1 cellular context compared by ENCODE assay signal in genomic region chr22:45309422-45310227, GRCh38.
TF ChIP-seq lines count a peak whose summit lies in the region.

Gene FAM118A (plus strand): TSS chr22:45309934. CDS start chr22:45322380, 12,446 bp downstream.

TF ChIP-seq in GM12878, 131 proteins besides CTCF, POLR2A, EP300 and RAD21 (continued from another document and continues in another):
- TF ChIP-seq MLLT1 (IDR thresholded peaks at IDR 0.05) (0 out of 2 replicates have a peak, but pooled peaks have one; percentile 51), MEF2A (IDR thresholded peaks at IDR 0.05; ENCODE audit: insufficient read depth, low read depth, low read length) (0 out of 2 replicates have a peak, but pooled peaks have one; percentile 27), SREBF2 (IDR thresholded peaks at IDR 0.05; ENCODE audit: low read length) (no peak), ZNF274 (IDR thresholded peaks at IDR 0.05; ENCODE audit: insufficient read depth, insufficient read length) (no peak), RELA (IDR thresholded peaks at IDR 0.05; ENCODE audit: borderline replicate concordance, partially characterized antibody) (no peak), SMAD5 (IDR thresholded peaks at IDR 0.05; ENCODE audit: low read depth) (0 out of 2 replicates have a peak, but pooled peaks have one; percentile 64), CBFB (IDR thresholded peaks at IDR 0.05; ENCODE audit: low read depth) (no peak), RB1 (IDR thresholded peaks at IDR 0.05; ENCODE audit: borderline replicate concordance) (peak; percentile 50; the same call in 1 of the 2 replicates), CBX5 (IDR thresholded peaks at IDR 0.05; ENCODE audit: low read depth) (no peak), USF1 (IDR thresholded peaks at IDR 0.05; ENCODE audit: borderline replicate concordance, extremely low read length, insufficient read depth, low read depth, low read length) (no peak), HDGF (IDR thresholded peaks at IDR 0.05) (peak; percentile 85), MTA2 (IDR thresholded peaks at IDR 0.05; ENCODE audit: low read depth) (no peak), ATF3 (IDR thresholded peaks at IDR 0.05; ENCODE audit: borderline replicate concordance, extremely low read depth, low read depth, low read length) (no peak), NFYA (IDR thresholded peaks at IDR 0.05; ENCODE audit: borderline replicate concordance, low read depth, low read length) (no peak), FOXK2 (IDR thresholded peaks at IDR 0.05) (no peak), REST (IDR thresholded peaks at IDR 0.05; ENCODE audit: low read depth, low read length) (no peak), POLR2AphosphoS5 (IDR thresholded peaks at IDR 0.05; ENCODE audit: low read length) (peak; percentile 89), IKZF1 (conservative IDR thresholded peaks at IDR 0.05) (peak; percentile 56), STAT1 (conservative IDR thresholded peaks at IDR 0.05) (no peak), GABPA (IDR thresholded peaks at IDR 0.05; ENCODE audit: low read depth) (0 out of 2 replicates have a peak, but pooled peaks have one; percentile 34), SUPT20H (IDR thresholded peaks at IDR 0.05; ENCODE audit: borderline replicate concordance, control insufficient read depth, low read depth, low read length) (no peak), MXI1 (IDR thresholded peaks at IDR 0.05; ENCODE audit: low read depth, low read length) (peak; percentile 86), ATF7 (IDR thresholded peaks at IDR 0.05; ENCODE audit: low read depth) (no peak), ZNF592 (IDR thresholded peaks at IDR 0.05) (no peak), SIN3A (IDR thresholded peaks at IDR 0.05; ENCODE audit: low read depth, low read length) (peak; percentile 70), PKNOX1 (IDR thresholded peaks at IDR 0.05) (no peak; the same call in 1 of the 2 replicates), PRDM15 (CRISPR knock-in tag; IDR thresholded peaks at IDR 0.05) (no peak), FOXM1 (IDR thresholded peaks at IDR 0.05; ENCODE audit: low read depth, low read length) (no peak), YY1 (IDR thresholded peaks at IDR 0.05; ENCODE audit: low read depth, low read length) (peak; percentile 67; the same call in 1 of the 2 replicates), TCF3 (IDR thresholded peaks at IDR 0.05; ENCODE audit: borderline replicate concordance, insufficient read depth, low read depth, low read length) (peak; percentile 55; the same call in 1 of the 2 replicates), IRF4 (IDR thresholded peaks at IDR 0.05; ENCODE audit: low read depth, low read length) (no peak), EZH2 (IDR thresholded peaks at IDR 0.05; ENCODE audit: borderline replicate concordance, control insufficient read depth, low read depth, low read length) (no peak), EGR1 (IDR thresholded peaks at IDR 0.05; ENCODE audit: borderline replicate concordance in 1 of 2, low read depth in 2 of 2, low read length in 2 of 2) (peak; percentile 67 to 98), MEF2B (IDR thresholded peaks at IDR 0.05; ENCODE audit: partially characterized antibody, poor library complexity, severe bottlenecking) (no peak), ELK1 (IDR thresholded peaks at IDR 0.05; ENCODE audit: low read depth, low read length) (no peak), BCLAF1 (IDR thresholded peaks at IDR 0.05) (no peak), ASH2L (IDR thresholded peaks at IDR 0.05; ENCODE audit: borderline replicate concordance, low read depth) (no peak), PML (IDR thresholded peaks at IDR 0.05; ENCODE audit: low read length) (no peak), CHD2 (IDR thresholded peaks at IDR 0.05; ENCODE audit: borderline replicate concordance, low read depth, low read length) (peak; percentile 4; the same call in 1 of the 2 replicates), DPF2 (IDR thresholded peaks at IDR 0.05) (peak; percentile 50), HDAC2 (IDR thresholded peaks at IDR 0.05) (no peak), MYC (IDR thresholded peaks at IDR 0.05; ENCODE audit: insufficient read depth, insufficient read length, insufficient replicate concordance, low read length, severe bottlenecking) (peak; percentile 30), NFIC (IDR thresholded peaks at IDR 0.05; ENCODE audit: low read depth, low read length) (no peak), PAX8 (IDR thresholded peaks at IDR 0.05) (no peak), TCF7 (IDR thresholded peaks at IDR 0.05; ENCODE audit: borderline replicate concordance) (no peak)
